ENCODE assay signal across 11 cellular contexts in the genomic region with DNA sequence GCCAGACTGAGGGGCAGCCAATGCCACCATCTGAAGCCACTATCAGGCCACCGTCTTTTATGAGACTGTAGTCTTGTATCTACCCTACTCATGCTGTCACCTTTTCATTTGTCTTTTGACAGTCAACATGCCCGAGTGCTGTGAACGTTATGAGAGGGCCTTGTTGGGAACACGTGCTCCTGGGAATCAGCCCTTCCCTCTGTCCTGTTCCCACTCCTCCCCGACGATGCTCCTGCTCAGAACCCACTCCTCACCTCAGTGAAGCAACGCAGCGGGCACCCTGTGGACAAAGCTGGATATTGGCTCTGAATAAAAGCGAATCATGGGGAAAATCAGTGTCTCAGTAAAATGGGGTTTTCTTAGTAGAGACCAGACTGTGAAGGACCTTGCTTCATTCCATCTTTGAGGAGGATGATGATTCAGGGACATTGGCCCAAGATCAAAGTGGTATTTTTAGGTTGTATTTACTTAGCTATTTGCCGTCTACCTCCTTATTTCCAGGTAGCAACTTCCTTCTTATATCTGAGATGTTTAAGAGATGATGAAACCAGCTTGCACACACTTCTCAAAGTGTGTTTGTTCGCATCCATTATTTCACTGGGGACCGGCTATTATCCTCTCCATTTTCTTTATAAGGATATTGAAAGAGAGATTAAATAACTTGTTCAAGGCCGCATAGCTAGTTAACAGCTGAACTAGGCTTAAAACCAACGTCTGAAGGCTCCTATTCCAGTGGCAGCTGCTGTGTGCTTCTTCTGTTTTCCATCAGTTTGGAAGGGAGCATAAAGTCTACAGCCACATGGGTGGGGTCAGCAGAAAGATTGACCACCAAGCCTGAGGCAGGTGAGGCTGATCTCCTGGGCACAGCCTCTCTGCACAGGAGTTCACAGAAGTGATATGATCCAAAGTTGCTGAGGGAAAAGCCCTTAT. TPM values are rescaled to one million over a fixed set of nuclear protein-coding genes. Genes with fewer than 3 reads are reported as not detected.
DNase-seq lines count a peak whose midpoint lies in the region; ATAC-seq, FAIRE-seq and TF ChIP-seq lines count a peak whose summit lies in the region.
"Had no signal": no experiment of that assay in that cellular context is flagged by ENCODE, and none has a peak within 500 bp of the region (broad histone marks: within the 10 kb centered on the region; RNA-seq: fewer than 3 reads in every experiment).

No MANE protein-coding gene starts in this region.

- TF ChIP-seq RAD21 in liver (IDR thresholded peaks at IDR 0.05) (no peak), HepG2 (CRISPR knock-in tag; IDR thresholded peaks at IDR 0.05) (no peak)

- no peak overlapping the region for H3K4me2 ChIP-seq in HepG2 (ENCODE audit: low read depth, low read length)
- H3K4me2 ChIP-seq in neural progenitor cell, result no peak overlapping the region

- POLR2A ChIA-PET in HepG2 (lab: Yijun Ruan, JAX), result interaction anchor here (1.5 to 2.7 kb wide), 2 partner anchors 25 to 44 kb away, joined by 4 to 13 read pairs; partner anchors contain the start of gene CTDSP2

- BruUV-seq in HepG2 (replicated peaks; lab: Mats Ljungman, UMichigan), result no TSS peak

- in situ Hi-C loops in HepG2 (cut with HindIII; ENCODE audit: extremely low pct_ligation_motif_present, low pct_unique_long_range_greater_than_20kb), result no loop called here

- TF ChIP-seq EP300 in HepG2 (IDR thresholded peaks at IDR 0.05; ENCODE audit: low read depth in 2 of 2, low read length in 2 of 2), result no peak
- TF ChIP-seq EP300 in HepG2 (CRISPR knock-in tag; IDR thresholded peaks at IDR 0.05; ENCODE audit: borderline replicate concordance), result no peak

- 87% methylated on average over 14 of the region's 14 CpGs for WGBS in liver
- 35% methylated on average over 13 of the region's 14 CpGs for WGBS in HepG2 (ENCODE audit: low lambda C conversion rate)

- H3F3A ChIP-seq in neural progenitor cell (ENCODE audit: low read depth), result peaks cover 21% of the 10 kb centered on the region

- no peak for FAIRE-seq in HepG2 (lab: Jason Lieb, UNC)

- no peak overlapping the region for H3K4me3 Mint-ChIP-seq in neural progenitor cell
- H3K4me3 Mint-ChIP-seq in T-helper 17 cell, result no peak overlapping the region
- H3K4me3 Mint-ChIP-seq: CD14-positive monocyte had no signal

- H3K4me1 ChIP-seq in liver (ENCODE audit: control insufficient read depth in 4 of 4, insufficient read depth in 4 of 4, low read length in 3 of 4) (peaks cover 0 to 6% (median 0%) of the 10 kb centered on the region in 4 donors), HepG2 (ENCODE audit: insufficient read depth, low read length) (peaks cover 54% of the 10 kb centered on the region), neural progenitor cell (peaks cover 39% of the 10 kb centered on the region)

- H4K20me1 ChIP-seq in HepG2 (ENCODE audit: insufficient read depth, low read length) (no peaks in the 10 kb centered on the region), neural progenitor cell (ENCODE audit: low read depth) (no peaks in the 10 kb centered on the region)

- H3K79me2 ChIP-seq in HepG2 (ENCODE audit: insufficient read depth, low read length) (no peaks in the 10 kb centered on the region), neural progenitor cell (ENCODE audit: low read depth) (no peaks in the 10 kb centered on the region)

- intact Hi-C loops in HepG2 (cut with micrococcal nuclease; ENCODE audit: unreplicated experiment), result no loop called here

- H3K36me3 ChIP-seq in liver (ENCODE audit: control insufficient read depth in 4 of 4, insufficient read depth in 3 of 4, low read depth in 1 of 4, low read length in 3 of 4) (no peaks in the 10 kb centered on the region), HepG2 (replicated peaks in 1 of 2; ENCODE audit: control insufficient read depth in 1 of 2, insufficient read depth in 2 of 2, low read length in 2 of 2) (no peaks in the 10 kb centered on the region), neural progenitor cell (no peaks in the 10 kb centered on the region)

- DNase-seq in HepG2 (ENCODE audit: low spot score) (no peak), epithelial cell of esophagus (ENCODE audit: low read depth) (peak; percentile 87), neural progenitor cell (ENCODE audit: low spot score) (no peak), T-helper 17 cell (no peak), MV-4-11 (lab: John Stamatoyannopoulos, UW) (no peak)
- DNase-seq: occipital lobe, T-helper 2 cell had no signal

- TF ChIP-seq POLR2A in HepG2 (IDR thresholded peaks at IDR 0.05; ENCODE audit: insufficient read depth in 1 of 2, low read depth in 2 of 2, low read length in 2 of 2), result no peak

- H3K27ac ChIP-seq in liver (ENCODE audit: low read depth in 1 of 2, low read length in 2 of 2), result peak overlapping the region; percentile 21 to 50
- no peak overlapping the region for H3K27ac ChIP-seq in HepG2 (ENCODE audit: extremely low read length, insufficient read depth, low read length)
- H3K27ac ChIP-seq in neural progenitor cell, result no peak overlapping the region

- H2AFZ ChIP-seq in HepG2 (ENCODE audit: low read length) (no peak overlapping the region), neural progenitor cell (replicated peaks) (no peak overlapping the region)

- H3K27me3 ChIP-seq in liver (ENCODE audit: control insufficient read depth in 4 of 4, insufficient read depth in 4 of 4, low read length in 3 of 4) (no peaks in the 10 kb centered on the region), HepG2 (ENCODE audit: control insufficient read depth in 1 of 2, insufficient read depth in 2 of 2, low read length in 2 of 2) (peaks cover 10 to 57% of the 10 kb centered on the region in 2 experiments; a peak in 4 of 5 replicates), neural progenitor cell (no peaks in the 10 kb centered on the region)

- H3K4me1 Mint-ChIP-seq in neural progenitor cell (peaks cover 42% of the 10 kb centered on the region), T-helper 17 cell (peaks cover 34% of the 10 kb centered on the region)

- no peak overlapping the region for H3K4me3 ChIP-seq in liver (ENCODE audit: low read depth in 1 of 3, low read length in 3 of 3)
- no peak overlapping the region; a peak in 1 of 6 replicates for H3K4me3 ChIP-seq in HepG2 (replicated peaks in 1 of 3; ENCODE audit: insufficient read depth in 1 of 3, low read depth in 2 of 3, low read length in 3 of 3)
- H3K4me3 ChIP-seq in epithelial cell of esophagus (ENCODE audit: low read length), result no peak overlapping the region
- no peak overlapping the region for H3K4me3 ChIP-seq in neural progenitor cell

- CTCF ChIA-PET in HepG2 (lab: Yijun Ruan, JAX; ENCODE audit: low intra/inter-chr PET ratio, low total read pairs), result no interaction called here

- TF ChIP-seq CTCF in liver (IDR thresholded peaks at IDR 0.05; ENCODE audit: low read depth, low read length, missing input control), result no peak
- no peak for TF ChIP-seq CTCF in HepG2 (CRISPR knock-in tag; IDR thresholded peaks at IDR 0.05)
- no peak for TF ChIP-seq CTCF in epithelial cell of esophagus (IDR thresholded peaks at IDR 0.05; ENCODE audit: insufficient read depth, low read depth, low read length, missing control alignments)
- no peak for TF ChIP-seq CTCF in neural progenitor cell (IDR thresholded peaks at IDR 0.05)

- H3K9ac ChIP-seq in liver (ENCODE audit: low read depth in 1 of 2, low read length in 2 of 2) (no peak overlapping the region), HepG2 (ENCODE audit: insufficient read depth, low read depth, low read length) (no peak overlapping the region), neural progenitor cell (no peak overlapping the region)

- H3K36me3 Mint-ChIP-seq in neural progenitor cell (no peaks in the 10 kb centered on the region), T-helper 17 cell (ENCODE audit: low read depth) (peaks cover 4% of the 10 kb centered on the region)
- H3K36me3 Mint-ChIP-seq: CD14-positive monocyte had no signal

- H3K27me3 Mint-ChIP-seq in neural progenitor cell (ENCODE audit: insufficient read depth, low read depth), result peaks cover 13% of the 10 kb centered on the region
- H3K27me3 Mint-ChIP-seq in T-helper 17 cell, result peaks cover 7% of the 10 kb centered on the region

- no peaks in the 10 kb centered on the region for H3K9me3 ChIP-seq in liver (ENCODE audit: control insufficient read depth in 4 of 4, low read length in 3 of 4)
- H3K9me3 ChIP-seq in HepG2 (ENCODE audit: low read length), result no peaks in the 10 kb centered on the region
- H3K9me3 ChIP-seq in neural progenitor cell (ENCODE audit: low read depth), result no peaks in the 10 kb centered on the region
- H3K9me3 ChIP-seq in T-helper 17 cell (ENCODE audit: control insufficient read depth, low read length, poor library complexity, severe bottlenecking), result peaks cover 3% of the 10 kb centered on the region

- H3K27ac Mint-ChIP-seq in neural progenitor cell, result peak overlapping the region; percentile 13
- H3K27ac Mint-ChIP-seq in T-helper 17 cell, result no peak overlapping the region
- H3K27ac Mint-ChIP-seq: CD14-positive monocyte had no signal

- H3K9me3 Mint-ChIP-seq in neural progenitor cell, result peaks cover 3% of the 10 kb centered on the region

- ATAC-seq in HepG2 (no peak), T-helper 17 cell (no peak), GM21619 (IDR thresholded peaks at IDR 0.05; ENCODE audit: unreplicated experiment) (no peak), HG03108 (IDR thresholded peaks at IDR 0.05; ENCODE audit: unreplicated experiment) (no peak)

RNA-seq across cellular contexts. Expression of gene CTDSP2, which starts 43.9 kb away (rescaled TPM):
- total RNA-seq in liver (10 to 100 TPM; 38.6 to 60.9 TPM), HepG2 (2016; rRNA removed; fragmentation: Illumina TruSeq; extraction: Trizol) (38.1 and 42.4 TPM in 2 replicates), neural progenitor cell (ENCODE audit: low replicate concordance) (43.6 and 73.2 TPM in 2 replicates), T-helper 17 cell (100 to 1,000 TPM; 114 to 132 TPM)
- polyA plus RNA-seq in liver (10 to 100 TPM; 20.1 to 48.9 TPM), HepG2 (2011; rRNA removed) (82.5 and 91.3 TPM in 2 replicates)
- total RNA-seq in HepG2 (2016; cell fraction: cytosol; rRNA removed; fragmentation: Illumina TruSeq; extraction: Trizol; ENCODE audit: low read depth), result 20.5 and 21.6 TPM in 2 replicates
- 37.7 and 41.1 TPM in 2 replicates for total RNA-seq in HepG2 (2016; cell fraction: insoluble cytoplasmic fraction; rRNA removed; fragmentation: Illumina TruSeq; extraction: Trizol)
- total RNA-seq in HepG2 (2016; cell fraction: membrane; rRNA removed; fragmentation: Illumina TruSeq; extraction: Trizol), result 60.6 and 65.1 TPM in 2 replicates
- 35.7 and 38.6 TPM in 2 replicates for total RNA-seq in HepG2 (2016; cell fraction: nucleus; rRNA removed; fragmentation: Illumina TruSeq; extraction: Trizol)
- 94.6 and 96.0 TPM in 2 replicates for polyA plus RNA-seq in HepG2 (2011; cell fraction: cytosol; rRNA removed)
- polyA plus RNA-seq in HepG2 (2011; cell fraction: nucleus; rRNA removed), result 121 and 124 TPM in 2 replicates
- 68.6 and 96.3 TPM in 2 replicates for polyA plus RNA-seq in HepG2 (2012)
- polyA plus RNA-seq in HepG2 (2016; cell fraction: cytosol; fragmentation: Illumina TruSeq; extraction: Trizol; ENCODE audit: low read depth), result 59.2 and 67.3 TPM in 2 replicates
- polyA plus RNA-seq in HepG2 (2016; cell fraction: insoluble cytoplasmic fraction; fragmentation: Illumina TruSeq; extraction: Trizol; ENCODE audit: low read depth), result 57.7 and 67.3 TPM in 2 replicates
- polyA plus RNA-seq in HepG2 (2016; cell fraction: membrane; fragmentation: Illumina TruSeq; extraction: Trizol; ENCODE audit: low read depth), result 88.5 and 93.3 TPM in 2 replicates
- polyA plus RNA-seq in HepG2 (2016; cell fraction: nucleus; fragmentation: Illumina TruSeq; extraction: Trizol; ENCODE audit: insufficient read depth, low read depth), result 61.0 and 66.5 TPM in 2 replicates
- polyA minus RNA-seq in HepG2 (2011; rRNA and poly(A)+ RNA removed; ENCODE audit: low replicate concordance), result 118 and 141 TPM in 2 replicates
- 57.9 and 82.7 TPM in 2 replicates for polyA minus RNA-seq in HepG2 (2011; cell fraction: cytosol; rRNA and poly(A)+ RNA removed)
- 88.2 and 116 TPM in 2 replicates for polyA minus RNA-seq in HepG2 (2011; cell fraction: nucleus; rRNA and poly(A)+ RNA removed)

RNA-seq across cellular contexts. Expression of gene ATP23, which starts 50.9 kb away (rescaled TPM):
- total RNA-seq in liver (1 to 10 TPM; 4.1 to 7.1 TPM), HepG2 (2016; rRNA removed; fragmentation: Illumina TruSeq; extraction: Trizol) (12.1 and 13.1 TPM in 2 replicates), neural progenitor cell (ENCODE audit: low replicate concordance) (6.3 and 11.4 TPM in 2 replicates), T-helper 17 cell (1 to 10 TPM; 4.3 to 6.4 TPM)
- polyA plus RNA-seq in liver (1 to 10 TPM; 2.8 to 5.0 TPM), HepG2 (2011; rRNA removed) (11.4 and 14.7 TPM in 2 replicates)
- total RNA-seq in HepG2 (2016; cell fraction: cytosol; rRNA removed; fragmentation: Illumina TruSeq; extraction: Trizol; ENCODE audit: low read depth), result 24.3 and 27.9 TPM in 2 replicates
- 14.7 and 15.5 TPM in 2 replicates for total RNA-seq in HepG2 (2016; cell fraction: insoluble cytoplasmic fraction; rRNA removed; fragmentation: Illumina TruSeq; extraction: Trizol)
- total RNA-seq in HepG2 (2016; cell fraction: membrane; rRNA removed; fragmentation: Illumina TruSeq; extraction: Trizol), result 27.9 and 34.5 TPM in 2 replicates
- total RNA-seq in HepG2 (2016; cell fraction: nucleus; rRNA removed; fragmentation: Illumina TruSeq; extraction: Trizol), result 3.4 and 6.2 TPM in 2 replicates
- polyA plus RNA-seq in HepG2 (2011; cell fraction: cytosol; rRNA removed), result 11.9 and 15.5 TPM in 2 replicates
- polyA plus RNA-seq in HepG2 (2011; cell fraction: nucleus; rRNA removed), result 5.3 and 6.3 TPM in 2 replicates
- 4.8 and 9.6 TPM in 2 replicates for polyA plus RNA-seq in HepG2 (2012)
- polyA plus RNA-seq in HepG2 (2016; cell fraction: cytosol; fragmentation: Illumina TruSeq; extraction: Trizol; ENCODE audit: low read depth), result 34.8 and 37.5 TPM in 2 replicates
- 12.6 and 13.2 TPM in 2 replicates for polyA plus RNA-seq in HepG2 (2016; cell fraction: insoluble cytoplasmic fraction; fragmentation: Illumina TruSeq; extraction: Trizol; ENCODE audit: low read depth)
- polyA plus RNA-seq in HepG2 (2016; cell fraction: membrane; fragmentation: Illumina TruSeq; extraction: Trizol; ENCODE audit: low read depth), result 23.8 and 26.9 TPM in 2 replicates
- polyA plus RNA-seq in HepG2 (2016; cell fraction: nucleus; fragmentation: Illumina TruSeq; extraction: Trizol; ENCODE audit: insufficient read depth, low read depth), result 8.7 and 11.7 TPM in 2 replicates
- 5.1 and 5.7 TPM in 2 replicates for polyA minus RNA-seq in HepG2 (2011; rRNA and poly(A)+ RNA removed; ENCODE audit: low replicate concordance)
- 6.1 and 7.6 TPM in 2 replicates for polyA minus RNA-seq in HepG2 (2011; cell fraction: cytosol; rRNA and poly(A)+ RNA removed)
- polyA minus RNA-seq in HepG2 (2011; cell fraction: nucleus; rRNA and poly(A)+ RNA removed), result 1.4 and 3.5 TPM in 2 replicates

Comparison
In these comparisons a context has a peak if more than half of its experiments do, and no peak if none do; other contexts are left out.
1. H3K27ac ChIP-seq: peak in liver (2 of 2); none in HepG2 (single experiment) and neural progenitor cell (single experiment).